In genomic region chr16:56600398-56600999, GRCh38 we compare ENCODE assay signal across 9 cellular contexts. TPM values are rescaled to one million over a fixed set of nuclear protein-coding genes. Genes with fewer than 3 reads are reported as not detected.
DNase-seq lines count a peak whose midpoint lies in the region; ATAC-seq and TF ChIP-seq lines count a peak whose summit lies in the region.
"Had no signal": no experiment of that assay in that cellular context is flagged by ENCODE, and none has a peak within 500 bp of the region (broad histone marks: within the 10 kb centered on the region; RNA-seq: fewer than 3 reads in every experiment).

No MANE protein-coding gene starts in this region.

- H3K27ac ChIP-seq in A673 (ENCODE audit: low read depth, low read length, poor library complexity, severe bottlenecking) (no peak overlapping the region), adrenal gland (no peak overlapping the region)
- H3K27ac ChIP-seq: epithelial cell of prostate had no signal

- CTCF ChIA-PET in A673 (lab: Charles Lee): interaction anchor here (0.5 to 1.3 kb wide), 7 partner anchors 9 to 1136 kb away, joined by 3 to 7 read pairs (median 3); no protein-coding TSS in a partner anchor

- no TSS peak for BruUV-seq in A673 (replicated peaks; lab: Mats Ljungman, UMichigan)

- H3K36me3 ChIP-seq in A673 (ENCODE audit: insufficient read depth, low read length, poor library complexity, severe bottlenecking) (no peaks in the 10 kb centered on the region), adrenal gland (replicated peaks in 1 of 2) (no peaks in the 10 kb centered on the region)

- peak; percentile 51 for ATAC-seq in stimulated activated naive CD8-positive, alpha-beta T cell treated with anti-CD3 and anti-CD28 coated beads, Interleukin-15, Interleukin-2, amounts not matched to agents 100 U/mL and 50 U/mL, for 24 hours
- no peak for ATAC-seq in HG03432 (IDR thresholded peaks at IDR 0.05; ENCODE audit: unreplicated experiment)

- no peaks in the 10 kb centered on the region for H3K9me3 ChIP-seq in A673 (ENCODE audit: low read depth, low read length, poor library complexity, severe bottlenecking)
- no peaks in the 10 kb centered on the region for H3K9me3 ChIP-seq in adrenal gland (replicated peaks in 1 of 3)

- whole genome bisulfite sequencing in adrenal gland, 4 donors: 18 to 32% (median 29%) methylated on average over 8 of the region's 8 CpGs

- POLR2A ChIA-PET in A673 (lab: Charles Lee; ENCODE audit: low non-redundant PET): no interaction called here

- no peak overlapping the region for H3K4me3 ChIP-seq in A673 (ENCODE audit: low read depth, low read length, poor library complexity, severe bottlenecking)
- no peak overlapping the region for H3K4me3 ChIP-seq in adrenal gland

- no peaks in the 10 kb centered on the region for H3K27me3 ChIP-seq in A673 (replicated peaks; ENCODE audit: insufficient read depth, low read depth, low read length, poor library complexity)
- H3K27me3 ChIP-seq in adrenal gland: no peaks in the 10 kb centered on the region

- H3K4me1 ChIP-seq in A673 (ENCODE audit: insufficient read depth, low read length, poor library complexity, severe bottlenecking): no peaks in the 10 kb centered on the region
- H3K4me1 ChIP-seq in adrenal gland (replicated peaks in 1 of 2): peaks cover 0 to 2% of the 10 kb centered on the region in 2 donors

- TF ChIP-seq POLR2A in adrenal gland (IDR thresholded peaks at IDR 0.05): no peak

- DNase-seq in A673 (ENCODE audit: low spot score) (peak; percentile 69), EL (peak; percentile 76), NCI-H2081 treated with DMSO at 0.1 percent for 48 hours (lab: John Stamatoyannopoulos, UW) (peak; percentile 0), adrenal gland (peak in 6 of 7 donors; percentile 55 to 78 (median 68)), hippocampal formation (lab: John Stamatoyannopoulos, UW) (peak; percentile 51 to 83), NCI-H1048 (lab: John Stamatoyannopoulos, UW) (no peak)
- DNase-seq in stimulated activated naive CD8-positive, alpha-beta T cell treated with anti-CD3 and anti-CD28 coated beads, Interleukin-15, Interleukin-2, amounts not matched to agents 100 U/mL and 50 U/mL, for 24 hours: peak; percentile 20

- peak; percentile 77 for TF ChIP-seq CTCF in A673 (conservative IDR thresholded peaks at IDR 0.05; ENCODE audit: low read depth, low read length)
- TF ChIP-seq CTCF in adrenal gland (IDR thresholded peaks at IDR 0.05): peak; percentile 52 to 81 (median 74)

- intact Hi-C loops in A673 (cut with micrococcal nuclease; ENCODE audit: unreplicated experiment) (loop anchor here (1.0 to 5.0 kb wide), 2 partner anchors 86 to 102 kb away; no protein-coding TSS in a partner anchor), adrenal gland (cut with DNase I) (loop anchor here (5.0 to 10.0 kb wide), 4 partner anchors 83 to 104 kb away; no protein-coding TSS in a partner anchor)

RNA-seq across cellular contexts. Expression of gene MT2A, which starts 7.9 kb away (rescaled TPM):
- total RNA-seq in A673 (2021): 81.8 and 218 TPM in 2 replicates
- 1,000 to 10,000 TPM in 3 of 8 donors, 100 to 1,000 TPM in 4, 10 to 100 TPM in 1; 43.8 to 6,828 (median 533) TPM for total RNA-seq in adrenal gland
- 1,000 to 10,000 TPM in 1 of 3 donors, 100 to 1,000 TPM in 2; 442 to 2,904 (median 888) TPM for polyA plus RNA-seq in adrenal gland

RNA-seq across cellular contexts. Expression of gene MT3, which starts 11.2 kb away (rescaled TPM):
- total RNA-seq in A673 (2021): not detected in 2 replicates
- 100 to 1,000 TPM in 1 of 8 donors, 10 to 100 TPM in 6, 1 to 10 TPM in 1; 5.5 to 138 (median 33.6) TPM for total RNA-seq in adrenal gland
- polyA plus RNA-seq in adrenal gland: 100 to 1,000 TPM in 2 of 3 donors, 10 to 100 TPM in 1; 54.2 to 354 (median 169) TPM

RNA-seq across cellular contexts. Expression of gene MT1E, which starts 25.1 kb away (rescaled TPM):
- total RNA-seq in A673 (2021): 21.6 and 50.6 TPM in 2 replicates
- total RNA-seq in adrenal gland: 1,000 to 10,000 TPM in 1 of 8 donors, 100 to 1,000 TPM in 7; 126 to 1,395 (median 358) TPM
- polyA plus RNA-seq in adrenal gland: 1,000 to 10,000 TPM in 1 of 3 donors, 100 to 1,000 TPM in 2; 452 to 1,382 (median 541) TPM

RNA-seq across cellular contexts. Expression of gene MT1M, which starts 32.0 kb away (rescaled TPM):
- total RNA-seq in A673 (2021): 0.49 TPM in 1 of 2 replicates, not detected in the other
- total RNA-seq in adrenal gland: 10 to 100 TPM in 4 of 8 donors, 1 to 10 TPM in 4; 5.1 to 14.4 (median 10.6) TPM
- 10 to 100 TPM in 1 of 3 donors, 1 to 10 TPM in 2; 6.0 to 50.3 (median 8.0) TPM for polyA plus RNA-seq in adrenal gland

RNA-seq across cellular contexts. Expression of gene MT4, which starts 35.6 kb away (rescaled TPM):
- total RNA-seq in A673 (2021): not detected in 2 replicates
- total RNA-seq in adrenal gland: not detected
- not detected for polyA plus RNA-seq in adrenal gland
